In genomic region chr17:72616457-72616856, GRCh38 we compare ENCODE assay signal across 30 cellular contexts.
"Had no signal": no experiment of that assay in that cellular context is flagged by ENCODE, and none has a peak within 500 bp of the region (broad histone marks: within the 10 kb centered on the region; RNA-seq: fewer than 3 reads in every experiment).

No MANE protein-coding gene starts in this region.

- H3K4me1 ChIP-seq: adrenal gland, breast epithelium, gastrocnemius medialis, thyroid gland had no signal

- FAIRE-seq: astrocyte, colon, endothelial cell of umbilical vein, pancreas had no signal

- ATAC-seq: activated T-helper 17 cell treated with anti-CD3 and anti-CD28 coated beads, Interleukin-2, amount 50 U/mL, for 72 hours; esophagus mucosa; gastrocnemius medialis; left cardiac atrium; natural killer cell treated with Interleukin-12 subunit alpha and Interleukin-12 subunit beta and Interleukin-15 and Interleukin-18, amount 100 ng/mL, for 72 hours; pancreas; right cardiac atrium had no signal

- DNase-seq: activated CD4-positive, alpha-beta T cell treated with anti-CD3 and anti-CD28 coated beads for 1 hour; activated CD4-positive, alpha-beta T cell treated with anti-CD3 and anti-CD28 coated beads, Interleukin-2, amount 50 U/mL, for 4 hours; activated CD8-positive, alpha-beta memory T cell treated with anti-CD3 and anti-CD28 coated beads for 24 hours; activated CD8-positive, alpha-beta memory T cell treated with anti-CD3 and anti-CD28 coated beads, Interleukin-2, amount 50 U/mL, for 4 hours; activated naive CD4-positive, alpha-beta T cell; activated T-cell treated with anti-CD3 and anti-CD28 coated beads, Interleukin-2, amount 50 U/mL, for 24 hours; adrenal gland; effector memory CD4-positive, alpha-beta T cell; gastrocnemius medialis; hypothalamus; islet precursor cell; left cardiac atrium; pancreas; right cardiac atrium; stimulated activated CD4-positive, alpha-beta T cell treated with anti-CD3 and anti-CD28 coated beads, Interleukin-4, amount 100 ng/mL, for 24 hours; stimulated activated naive CD4-positive, alpha-beta T cell treated with Interleukin-2 at 50 U/mL for 16 hours; thyroid gland; WERI-Rb-1 had no signal

- H3K4me3 Mint-ChIP-seq: activated naive CD8-positive, alpha-beta T cell; activated T-cell treated with anti-CD3 and anti-CD28 coated beads, Interleukin-2, amount 50 U/mL, for 24 hours; central memory CD8-positive, alpha-beta T cell; natural killer cell treated with Interleukin-12 subunit alpha and Interleukin-12 subunit beta and Interleukin-15 and Interleukin-18, amount 100 ng/mL, for 72 hours had no signal

- H3K9me3 ChIP-seq: adrenal gland, breast epithelium, gastrocnemius medialis, neutrophil, pancreas, thyroid gland, vagina had no signal

- H3K27me3 ChIP-seq: adrenal gland, pancreas, thyroid gland, vagina had no signal

- H3K9me3 Mint-ChIP-seq: activated T-cell treated with anti-CD3 and anti-CD28 coated beads, Interleukin-2, amount 50 U/mL, for 24 hours; activated T-helper 17 cell treated with anti-CD3 and anti-CD28 coated beads, Interleukin-2, amount 50 U/mL, for 72 hours; central memory CD8-positive, alpha-beta T cell; natural killer cell treated with Interleukin-12 subunit alpha and Interleukin-12 subunit beta and Interleukin-15 and Interleukin-18, amount 100 ng/mL, for 72 hours; T-helper 2 cell treated with Interferon-gamma antibody and Interleukin-4, amounts not matched to agents 5 μg/mL and 100 μg/mL, for 36 hours had no signal

- H3K4me3 ChIP-seq: adrenal gland, breast epithelium, gastrocnemius medialis, pancreas, thyroid gland, vagina had no signal

- H3K27ac ChIP-seq: adrenal gland, breast epithelium, gastrocnemius medialis, neutrophil, thyroid gland, vagina, WERI-Rb-1 had no signal

- H3K27me3 Mint-ChIP-seq: activated T-helper 17 cell treated with anti-CD3 and anti-CD28 coated beads, Interleukin-2, amount 50 U/mL, for 72 hours had no signal

- H3K36me3 ChIP-seq: adrenal gland, breast epithelium, gastrocnemius medialis, neutrophil, pancreas, thyroid gland, vagina, WERI-Rb-1 had no signal

- H3K27ac Mint-ChIP-seq: activated naive CD8-positive, alpha-beta T cell; activated T-cell treated with anti-CD3 and anti-CD28 coated beads, Interleukin-2, amount 50 U/mL, for 24 hours; activated T-helper 17 cell treated with anti-CD3 and anti-CD28 coated beads, Interleukin-2, amount 50 U/mL, for 72 hours; natural killer cell treated with Interleukin-12 subunit alpha and Interleukin-12 subunit beta and Interleukin-15 and Interleukin-18, amount 100 ng/mL, for 72 hours; T-helper 2 cell treated with Interferon-gamma antibody and Interleukin-4, amounts not matched to agents 5 μg/mL and 100 μg/mL, for 36 hours had no signal

- H3K36me3 Mint-ChIP-seq: activated naive CD8-positive, alpha-beta T cell; natural killer cell treated with Interleukin-12 subunit alpha and Interleukin-12 subunit beta and Interleukin-15 and Interleukin-18, amount 100 ng/mL, for 72 hours had no signal
